In genomic region chr18:12694032-12694431, GRCh38 we compare ENCODE assay signal across 18 cellular contexts. TPM values are rescaled to one million over a fixed set of nuclear protein-coding genes. Genes with fewer than 3 reads are reported as not detected.
DNase-seq lines count a peak whose midpoint lies in the region; ATAC-seq, FAIRE-seq and TF ChIP-seq lines count a peak whose summit lies in the region.
"Had no signal": no experiment of that assay in that cellular context is flagged by ENCODE, and none has a peak within 500 bp of the region (broad histone marks: within the 10 kb centered on the region; RNA-seq: fewer than 3 reads in every experiment).

No MANE protein-coding gene starts in this region.

- in situ Hi-C loops in GM23248 (cut with MboI) = no loop called here

- no peaks in the 10 kb centered on the region for H3K27me3 Mint-ChIP-seq in astrocyte (ENCODE audit: low read depth, unreplicated experiment)
- no peaks in the 10 kb centered on the region for H3K27me3 Mint-ChIP-seq in H9 (ENCODE audit: low read depth)
- H3K27me3 Mint-ChIP-seq: activated naive CD4-positive, alpha-beta T cell treated with anti-CD3 and anti-CD28 coated beads, Interleukin-2, amount 50 U/mL, for 24 hours; B cell; dendritic cell treated with granulocyte-macrophage colony-stimulating factor and Interleukin-4, amounts not matched to agents 40 ng/mL and 50 ng/mL, for 4 days had no signal

- TF ChIP-seq CTCF in astrocyte (IDR thresholded peaks at IDR 0.05; ENCODE audit: insufficient read depth, low read depth, low read length) (no peak), mucosa of descending colon (IDR thresholded peaks at IDR 0.05) (no peak), H9 (conservative IDR thresholded peaks at IDR 0.05) (no peak)

- no peak overlapping the region for H2BK5ac ChIP-seq in H9 (ENCODE audit: insufficient read length, low read length)

- H3K9me3 Mint-ChIP-seq in astrocyte (ENCODE audit: unreplicated experiment) = no peaks in the 10 kb centered on the region
- H3K9me3 Mint-ChIP-seq in H9 = no peaks in the 10 kb centered on the region
- H3K9me3 Mint-ChIP-seq: activated naive CD4-positive, alpha-beta T cell treated with anti-CD3 and anti-CD28 coated beads, Interleukin-2, amount 50 U/mL, for 24 hours; dendritic cell treated with granulocyte-macrophage colony-stimulating factor and Interleukin-4, amounts not matched to agents 40 ng/mL and 50 ng/mL, for 4 days had no signal

- ATAC-seq in mucosa of descending colon = peak; percentile 91
- ATAC-seq: activated CD4-positive, CD25-positive, alpha-beta regulatory T cell treated with anti-CD3 and anti-CD28 coated beads, Interleukin-2, amount 50 U/mL, for 24 hours; right cardiac atrium had no signal

- H2BK15ac ChIP-seq in H9 (ENCODE audit: low read depth, low read length) = no peak overlapping the region

- H3K9ac ChIP-seq in astrocyte (ENCODE audit: low read length) (no peak overlapping the region), H9 (ENCODE audit: extremely low read depth, insufficient read length, low read length) (no peak overlapping the region), GM23248 (no peak overlapping the region)

- H3K36me3 Mint-ChIP-seq in astrocyte (ENCODE audit: low read depth, unreplicated experiment) (no peaks in the 10 kb centered on the region), H9 (ENCODE audit: insufficient read depth in 1 of 3, low read depth in 3 of 3) (peaks cover 12 to 47% (median 46%) of the 10 kb centered on the region in 3 experiments; a peak in 6 of 7 replicates)

- no peak overlapping the region for H2BK20ac ChIP-seq in H9 (ENCODE audit: low read depth, low read length, poor library complexity, severe bottlenecking)

- H3K4me2 ChIP-seq in astrocyte (ENCODE audit: low read length) = no peak overlapping the region
- no peak overlapping the region for H3K4me2 ChIP-seq in H9 (ENCODE audit: insufficient read depth, insufficient read length, low read length)
- no peak overlapping the region for H3K4me2 ChIP-seq in GM23248 (ENCODE audit: unreplicated experiment)

- H3K79me2 ChIP-seq in astrocyte (ENCODE audit: insufficient read depth, low read length) (no peaks in the 10 kb centered on the region), H9 (ENCODE audit: insufficient read depth, low read length) (no peaks in the 10 kb centered on the region), GM23248 (ENCODE audit: insufficient read depth) (peaks cover 3% of the 10 kb centered on the region; the same call in 1 of the 2 replicates)

- H3K23me2 ChIP-seq in H9 (ENCODE audit: insufficient read length, low read depth, low read length, poor library complexity, severe bottlenecking) = no peaks in the 10 kb centered on the region

- H3T11ph ChIP-seq in H9 (ENCODE audit: low read length) = no peak overlapping the region

- H3K23ac ChIP-seq in H9 (ENCODE audit: insufficient read length, low read depth, low read length) = no peak overlapping the region

- peaks cover 5% of the 10 kb centered on the region for H3K36me3 ChIP-seq in astrocyte (ENCODE audit: insufficient read depth, low read length)
- no peaks in the 10 kb centered on the region for H3K36me3 ChIP-seq in mucosa of descending colon (ENCODE audit: low read depth)
- H3K36me3 ChIP-seq in GM23248 (ENCODE audit: low read depth) = peaks cover 4% of the 10 kb centered on the region; the same call in 1 of the 2 replicates

- H3K27me3 ChIP-seq in astrocyte (ENCODE audit: insufficient read depth, low read length) (no peaks in the 10 kb centered on the region), H9 (ENCODE audit: insufficient read depth, low read length) (no peaks in the 10 kb centered on the region), GM23248 (replicated peaks; ENCODE audit: insufficient read depth) (no peaks in the 10 kb centered on the region)

- H2BK120ac ChIP-seq in H9 (ENCODE audit: low read depth, low read length, poor library complexity, severe bottlenecking) = no peak overlapping the region

- intact Hi-C loops in mucosa of descending colon (cut with DNase I, micrococcal nuclease) = no loop called here

- H4K91ac ChIP-seq in H9 (ENCODE audit: insufficient read length, low read depth, low read length) = no peak overlapping the region

- no peaks in the 10 kb centered on the region for H3K9me2 ChIP-seq in GM23248 (ENCODE audit: insufficient read depth)

- H3K4me1 ChIP-seq in astrocyte (ENCODE audit: insufficient read depth, low read length) (no peaks in the 10 kb centered on the region), mucosa of descending colon (ENCODE audit: low read depth) (no peaks in the 10 kb centered on the region), H9 (ENCODE audit: insufficient read depth, low read length) (no peaks in the 10 kb centered on the region), GM23248 (ENCODE audit: insufficient read depth) (no peaks in the 10 kb centered on the region)

- H4K5ac ChIP-seq in H9 (ENCODE audit: insufficient read length, low read depth, low read length) = no peak overlapping the region

- H3K4me1 Mint-ChIP-seq in astrocyte (ENCODE audit: low read depth, unreplicated experiment) = peaks cover 5% of the 10 kb centered on the region
- no peaks in the 10 kb centered on the region for H3K4me1 Mint-ChIP-seq in H9
- H3K4me1 Mint-ChIP-seq: B cell had no signal

- DNase-seq in AG20443 (ENCODE audit: low spot score) (peak; percentile 17), EL (peak; percentile 3), astrocyte (ENCODE audit: low read depth) (peak; percentile 20), mucosa of descending colon (peak in 1 of 3 donors; percentile 30), H9 (no peak), NCI-H526 (lab: John Stamatoyannopoulos, UW) (no peak), GM23248 (no peak)
- DNase-seq: Calu3, NCI-H82, occipital lobe, right cardiac atrium, T-helper 9 cell had no signal

- H3K56ac ChIP-seq in H9 (ENCODE audit: insufficient read length, low read depth, low read length) = no peak overlapping the region

- no peak overlapping the region for H3K4ac ChIP-seq in H9 (ENCODE audit: low read depth, low read length)

- H2AK5ac ChIP-seq in H9 (ENCODE audit: insufficient read length, low read length) = no peak overlapping the region

- no peak overlapping the region for H3K27ac ChIP-seq in astrocyte (ENCODE audit: low read depth, low read length)
- no peak overlapping the region for H3K27ac ChIP-seq in H9 (ENCODE audit: insufficient read length, low read depth, low read length)
- H3K27ac ChIP-seq in GM23248 = no peak overlapping the region

- H3K9me3 ChIP-seq in astrocyte (ENCODE audit: insufficient read depth, low read depth, low read length) (no peaks in the 10 kb centered on the region), mucosa of descending colon (no peaks in the 10 kb centered on the region), H9 (ENCODE audit: control insufficient read depth, low read depth, low read length) (no peaks in the 10 kb centered on the region), GM23248 (ENCODE audit: low read depth) (no peaks in the 10 kb centered on the region)

- no peak overlapping the region for H3K4me3 Mint-ChIP-seq in astrocyte (ENCODE audit: unreplicated experiment)
- H3K4me3 Mint-ChIP-seq in H9 = no peak overlapping the region
- H3K4me3 Mint-ChIP-seq: activated naive CD4-positive, alpha-beta T cell treated with anti-CD3 and anti-CD28 coated beads, Interleukin-2, amount 50 U/mL, for 24 hours; B cell; dendritic cell treated with granulocyte-macrophage colony-stimulating factor and Interleukin-4, amounts not matched to agents 40 ng/mL and 50 ng/mL, for 4 days had no signal

- no peak overlapping the region for H3K27ac Mint-ChIP-seq in astrocyte (ENCODE audit: unreplicated experiment)
- H3K27ac Mint-ChIP-seq in H9 = no peak overlapping the region
- H3K27ac Mint-ChIP-seq: activated naive CD4-positive, alpha-beta T cell treated with anti-CD3 and anti-CD28 coated beads, Interleukin-2, amount 50 U/mL, for 24 hours; B cell; dendritic cell treated with granulocyte-macrophage colony-stimulating factor and Interleukin-4, amounts not matched to agents 40 ng/mL and 50 ng/mL, for 4 days had no signal

- H3K4me3 ChIP-seq in astrocyte (ENCODE audit: insufficient read depth, low read depth, low read length) (no peak overlapping the region), mucosa of descending colon (no peak overlapping the region), GM23248 (no peak overlapping the region)

- no peak overlapping the region for H3K18ac ChIP-seq in H9 (ENCODE audit: insufficient read length, low read depth, low read length)

- H2AFZ ChIP-seq in astrocyte (ENCODE audit: low read depth, low read length) = no peak overlapping the region
- no peak overlapping the region for H2AFZ ChIP-seq in H9 (ENCODE audit: low read length)
- H2AFZ ChIP-seq in GM23248 = no peak overlapping the region

- H4K8ac ChIP-seq in H9 (replicated peaks; ENCODE audit: insufficient read length, low read depth, low read length) = no peak overlapping the region

- no peak overlapping the region for H2BK12ac ChIP-seq in H9 (ENCODE audit: insufficient read length, low read depth, low read length)

- H4K20me1 ChIP-seq in astrocyte (ENCODE audit: insufficient read depth, low read length) = no peaks in the 10 kb centered on the region
- no peaks in the 10 kb centered on the region for H4K20me1 ChIP-seq in H9 (ENCODE audit: control insufficient read depth, insufficient read depth, insufficient read length)
- H4K20me1 ChIP-seq in GM23248 (ENCODE audit: insufficient read depth) = no peaks in the 10 kb centered on the region

- no peak overlapping the region for H3K14ac ChIP-seq in H9 (ENCODE audit: insufficient read depth, low read length)

- H3F3A ChIP-seq in GM23248 (ENCODE audit: insufficient read depth) = no peaks in the 10 kb centered on the region

- no CpG with 5 or more reads among the region's 2 CpGs for WGBS in H9 (ENCODE audit: extremely low coverage, insufficient read length, low lambda C conversion rate)
- 60 to 81% methylated on average over 2 of the region's 2 CpGs for WGBS in GM23248 (ENCODE audit: low coverage in 1 of 2, low lambda C conversion rate in 2 of 2, missing lambda C conversion rate in 2 of 2), 2 experiments

- no peaks in the 10 kb centered on the region for H3K79me1 ChIP-seq in H9 (ENCODE audit: insufficient read depth, low read depth, low read length, poor library complexity, severe bottlenecking)

- no peak for FAIRE-seq in astrocyte (lab: Jason Lieb, UNC)
- FAIRE-seq: G401.6, GM12892 had no signal

RNA-seq across cellular contexts. Expression of gene CEP76, which starts 8.5 kb away (rescaled TPM):
- total RNA-seq in astrocyte (7.5 and 9.5 TPM in 2 replicates), mucosa of descending colon (10 to 100 TPM in 1 of 3 donors, 1 to 10 TPM in 2; 6.4 to 10.1 (median 8.5) TPM), H9 (2021) (18.6 and 19.3 TPM in 2 replicates)
- 11.8 and 19.7 TPM in 2 replicates for total RNA-seq in GM23248 (2014; rRNA removed; shearing (Covaris generic))
- 6.5 TPM in 2 replicates for polyA plus RNA-seq in GM23248 (2016; fragmentation: Nextera tagmentation; extraction: Ambion mirVana)

RNA-seq across cellular contexts. Expression of gene PSMG2, which starts 8.8 kb away (rescaled TPM):
- total RNA-seq in astrocyte = 57.4 and 60.1 TPM in 2 replicates
- total RNA-seq in mucosa of descending colon = 10 to 100 TPM; 68.7 to 73.8 (median 69.3) TPM
- total RNA-seq in H9 (2021) = 71.9 and 72.2 TPM in 2 replicates
- 63.4 and 81.7 TPM in 2 replicates for total RNA-seq in GM23248 (2014; rRNA removed; shearing (Covaris generic))
- 125 and 128 TPM in 2 replicates for polyA plus RNA-seq in GM23248 (2016; fragmentation: Nextera tagmentation; extraction: Ambion mirVana)

RNA-seq across cellular contexts. Expression of gene SPIRE1, which starts 36.1 kb away (rescaled TPM):
- 38.9 and 42.0 TPM in 2 replicates for total RNA-seq in astrocyte
- 10 to 100 TPM in 1 of 3 donors, 1 to 10 TPM in 2; 4.7 to 32.8 (median 5.1) TPM for total RNA-seq in mucosa of descending colon
- 13.6 and 16.6 TPM in 2 replicates for total RNA-seq in H9 (2021)
- total RNA-seq in GM23248 (2014; rRNA removed; shearing (Covaris generic)) = 28.6 and 29.1 TPM in 2 replicates
- 10.7 and 12.8 TPM in 2 replicates for polyA plus RNA-seq in GM23248 (2016; fragmentation: Nextera tagmentation; extraction: Ambion mirVana)

Comparison
In these comparisons a context has a peak if more than half of its experiments do, and no peak if none do; other contexts are left out.
1. DNase-seq: peak in AG20443 (single experiment), EL (single experiment) and astrocyte (single experiment); none in H9 (single experiment), NCI-H526 (0 of 2) and GM23248 (single experiment).